ENCODE assay signal across 8 cellular contexts in the genomic region with DNA sequence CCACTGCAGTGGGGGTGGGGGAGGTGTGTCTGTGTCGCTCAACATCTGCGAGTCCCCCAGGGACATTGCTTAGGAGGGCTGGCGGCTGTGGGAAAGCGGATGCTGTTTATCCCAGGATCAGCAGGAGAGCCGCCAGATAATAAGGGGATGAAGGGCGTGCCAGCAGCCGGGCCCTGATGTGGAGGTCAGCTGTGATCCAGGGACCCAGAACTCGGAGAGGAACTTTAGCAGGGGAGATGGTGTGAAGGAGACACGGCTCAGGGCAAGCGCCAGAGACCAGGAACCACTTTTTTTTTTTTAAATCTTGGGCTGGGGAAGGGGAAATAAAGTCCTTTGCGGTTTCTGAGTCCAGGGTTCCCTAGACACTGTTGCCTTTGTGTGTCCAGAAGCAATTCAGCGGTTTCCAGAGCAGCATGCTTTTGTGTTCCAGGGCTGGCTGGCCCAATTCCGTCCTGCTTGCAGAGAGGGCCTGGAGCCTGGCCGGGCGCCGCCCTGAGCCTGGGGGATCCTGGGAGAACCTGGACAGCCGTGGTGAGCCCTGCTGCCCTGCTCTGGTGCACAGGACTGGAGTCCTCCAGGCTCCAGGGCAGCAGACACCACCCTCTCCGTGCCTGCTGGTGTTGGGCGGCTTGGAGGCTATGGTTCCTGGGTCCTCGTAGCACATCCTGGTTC. TPM values are rescaled to one million over a fixed set of nuclear protein-coding genes. Genes with fewer than 3 reads are reported as not detected.
DNase-seq lines count a peak whose midpoint lies in the region; ATAC-seq, FAIRE-seq and TF ChIP-seq lines count a peak whose summit lies in the region.

A gene with protein sequence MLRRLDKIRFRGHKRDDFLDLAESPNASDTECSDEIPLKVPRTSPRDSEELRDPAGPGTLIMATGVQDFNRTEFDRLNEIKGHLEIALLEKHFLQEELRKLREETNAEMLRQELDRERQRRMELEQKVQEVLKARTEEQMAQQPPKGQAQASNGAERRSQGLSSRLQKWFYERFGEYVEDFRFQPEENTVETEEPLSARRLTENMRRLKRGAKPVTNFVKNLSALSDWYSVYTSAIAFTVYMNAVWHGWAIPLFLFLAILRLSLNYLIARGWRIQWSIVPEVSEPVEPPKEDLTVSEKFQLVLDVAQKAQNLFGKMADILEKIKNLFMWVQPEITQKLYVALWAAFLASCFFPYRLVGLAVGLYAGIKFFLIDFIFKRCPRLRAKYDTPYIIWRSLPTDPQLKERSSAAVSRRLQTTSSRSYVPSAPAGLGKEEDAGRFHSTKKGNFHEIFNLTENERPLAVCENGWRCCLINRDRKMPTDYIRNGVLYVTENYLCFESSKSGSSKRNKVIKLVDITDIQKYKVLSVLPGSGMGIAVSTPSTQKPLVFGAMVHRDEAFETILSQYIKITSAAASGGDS (plus strand): TSS at position 557 of the 672 bp plus-strand sequence. CDS start 6,414 bp downstream, outside the sequence.

- no peak within 1 kb of the TSS for H3K56ac ChIP-seq in H1 (replicated peaks; ENCODE audit: insufficient read length, low read depth, low read length)

- peak within 1 kb of the TSS; percentile 49; the same call in 1 of the 2 replicates for H2BK5ac ChIP-seq in H1 (ENCODE audit: low read depth, low read length)

- ATAC-seq in GM18867 (IDR thresholded peaks at IDR 0.05; ENCODE audit: unreplicated experiment) = no peak
- no peak for ATAC-seq in HG03521 (IDR thresholded peaks at IDR 0.05; ENCODE audit: unreplicated experiment)
- ATAC-seq in HG03025 (IDR thresholded peaks at IDR 0.05; ENCODE audit: low FRiP score, unreplicated experiment) = no peak
- no peak for ATAC-seq in HG02938 (IDR thresholded peaks at IDR 0.05; ENCODE audit: unreplicated experiment)

- no peak within 1 kb of the TSS for H2BK20ac ChIP-seq in H1 (ENCODE audit: low read length)

- WGBS in H1 (ENCODE audit: extremely low coverage in 1 of 2, insufficient coverage in 1 of 2, insufficient read length in 1 of 2, insufficient replicate concordance in 2 of 2, low coverage in 1 of 2, low lambda C conversion rate in 2 of 2, missing lambda C conversion rate in 1 of 2), 2 experiments = 75% methylated on average over 13 of the region's 20 CpGs; no CpG with 5 or more reads in 1 of the 2 experiments

- no peak for TF ChIP-seq EP300 in H1 (IDR thresholded peaks at IDR 0.05; ENCODE audit: borderline replicate concordance in 1 of 2, low read depth in 2 of 2, low read length in 2 of 2)

- H3K9me3 Mint-ChIP-seq in nephron = no peaks in the 10 kb centered on the region

- no peak within 1 kb of the TSS for H4K91ac ChIP-seq in H1 (replicated peaks; ENCODE audit: insufficient read length, low read length)

- H4K5ac ChIP-seq in H1 (ENCODE audit: insufficient read length, low read depth, low read length) = no peak within 1 kb of the TSS

- H3K23me2 ChIP-seq in H1 (ENCODE audit: low read depth, low read length) = no peaks in the 10 kb centered on the region

- H3K79me1 ChIP-seq in H1 (ENCODE audit: low read depth, low read length) = 0 out of 2 replicates have a peak, but pooled peaks cover 2% of the 10 kb centered on the region

- TF ChIP-seq CTCF in H1 (IDR thresholded peaks at IDR 0.05; ENCODE audit: control extremely low read depth in 1 of 3, insufficient read depth in 1 of 3, low read depth in 1 of 3, low read length in 3 of 3) (no peak), nephron (IDR thresholded peaks at IDR 0.05; ENCODE audit: unreplicated experiment in 3 of 3) (no peak)

- H3K27me3 ChIP-seq in H1 (replicated peaks in 1 of 4; ENCODE audit: control insufficient read depth in 3 of 4, extremely low read depth in 1 of 4, insufficient read depth in 3 of 4, low read length in 3 of 4) = no peaks in the 10 kb centered on the region

- no peak within 1 kb of the TSS for H3K4me3 ChIP-seq in H1 (ENCODE audit: extremely low read depth in 1 of 4, insufficient read depth in 2 of 4, low read depth in 3 of 4, low read length in 4 of 4)

- H2BK120ac ChIP-seq in H1 (replicated peaks; ENCODE audit: low read depth, low read length) = no peak within 1 kb of the TSS

- H3K4me3 Mint-ChIP-seq in nephron = no peak within 1 kb of the TSS

- peak; percentile 73 for DNase-seq in COLO829 (ENCODE audit: low spot score)
- DNase-seq in NOMO-1 (lab: John Stamatoyannopoulos, UW; ENCODE audit: unreplicated experiment in 2 of 2) = peak; percentile 59 to 66
- DNase-seq in H1 (ENCODE audit: low read depth in 1 of 2, low spot score in 2 of 2) = no peak

- H3K4me1 Mint-ChIP-seq in nephron = peaks cover 12% of the 10 kb centered on the region

- H3K36me3 Mint-ChIP-seq in nephron (ENCODE audit: low read depth) = no peaks in the 10 kb centered on the region

- no peak within 1 kb of the TSS for H3K4ac ChIP-seq in H1 (replicated peaks; ENCODE audit: insufficient read length, low read depth, low read length)

- no peaks in the 10 kb centered on the region; a peak in 1 of 7 replicates for H3K4me1 ChIP-seq in H1 (replicated peaks in 1 of 4; ENCODE audit: control insufficient read depth in 3 of 4, insufficient read depth in 4 of 4, low read length in 3 of 4)

- peak within 1 kb of the TSS; percentile 70 to 81 (median 78) for H3K27ac Mint-ChIP-seq in nephron

- H3K36me3 ChIP-seq in H1 (ENCODE audit: control insufficient read depth in 2 of 4, insufficient read depth in 4 of 4, low read length in 3 of 4) = no peaks in the 10 kb centered on the region

- CTCF ChIA-PET in H1 (lab: Charles Lee; ENCODE audit: partially characterized antibody) = interaction anchor here (0.6 kb wide), 1 partner anchor 32 kb away, joined by 3 read pairs; no protein-coding TSS in a partner anchor

- H3K27me3 Mint-ChIP-seq in nephron (ENCODE audit: low read depth) = no peaks in the 10 kb centered on the region

- no peak within 1 kb of the TSS for H3K27ac ChIP-seq in H1 (ENCODE audit: low read depth, low read length)

- H2AFZ ChIP-seq in H1 (ENCODE audit: low read length) = no peak within 1 kb of the TSS

- POLR2A ChIA-PET in H1 (lab: Charles Lee; ENCODE audit: partially characterized antibody) = no interaction called here

- H3K9ac ChIP-seq in H1 (replicated peaks in 1 of 4; ENCODE audit: extremely low read depth in 1 of 4, low read depth in 3 of 4, low read length in 3 of 4) = no peak within 1 kb of the TSS

- H3K79me2 ChIP-seq in H1 (ENCODE audit: control insufficient read depth in 1 of 2, insufficient read depth in 2 of 2, low read length in 2 of 2) = no peaks in the 10 kb centered on the region

- H3K4me2 ChIP-seq in H1 (ENCODE audit: insufficient read depth in 1 of 2, low read depth in 2 of 2, low read length in 2 of 2) = no peak within 1 kb of the TSS

- H4K20me1 ChIP-seq in H1 (replicated peaks in 1 of 2; ENCODE audit: control insufficient read depth in 1 of 2, insufficient read depth in 2 of 2, low read length in 2 of 2) = no peaks in the 10 kb centered on the region

- no peak within 1 kb of the TSS for H2BK12ac ChIP-seq in H1 (ENCODE audit: low read depth, low read length)

- no peak within 1 kb of the TSS for H2AK5ac ChIP-seq in H1 (ENCODE audit: low read depth, low read length)

- no peak within 1 kb of the TSS; the same call in 1 of the 2 replicates for H3K18ac ChIP-seq in H1 (ENCODE audit: extremely low read depth, low read length)

- H3K9me3 ChIP-seq in H1 (ENCODE audit: insufficient read depth in 2 of 2, low read depth in 1 of 2, low read length in 1 of 2) = no peaks in the 10 kb centered on the region; a peak in 1 of 4 replicates

- no peak within 1 kb of the TSS for H3K14ac ChIP-seq in H1 (ENCODE audit: insufficient read length)

- H2BK15ac ChIP-seq in H1 (ENCODE audit: low read length) = no peak within 1 kb of the TSS

- H3K23ac ChIP-seq in H1 (ENCODE audit: insufficient read length) = no peak within 1 kb of the TSS

- TF ChIP-seq POLR2A in H1 (IDR thresholded peaks at IDR 0.05; ENCODE audit: control extremely low read depth in 1 of 2, low read depth in 2 of 2, low read length in 2 of 2) = no peak

- H4K8ac ChIP-seq in H1 (ENCODE audit: extremely low read depth, insufficient read depth, low read length) = no peak within 1 kb of the TSS

- no peak for TF ChIP-seq RAD21 in H1 (IDR thresholded peaks at IDR 0.05 in 1 of 2, conservative IDR thresholded peaks at IDR 0.05 in 1 of 2; ENCODE audit: low read depth in 2 of 2, low read length in 2 of 2)

- no peak for FAIRE-seq in H1 (lab: Jason Lieb, UNC)

TF ChIP-seq in H1, 55 proteins besides CTCF, POLR2A, EP300 and RAD21 (continues in another document):
- TF ChIP-seq JUND (IDR thresholded peaks at IDR 0.05; ENCODE audit: low read length) (no peak), POLR2AphosphoS5 (IDR thresholded peaks at IDR 0.05; ENCODE audit: low read depth, low read length) (no peak), KDM5A (IDR thresholded peaks at IDR 0.05; ENCODE audit: low read length) (no peak), NANOG (IDR thresholded peaks at IDR 0.05; ENCODE audit: insufficient read depth, low read depth, low read length, poor library complexity, severe bottlenecking) (no peak), FOSL1 (IDR thresholded peaks at IDR 0.05; ENCODE audit: insufficient read depth, low read depth, low read length) (no peak), YY1 (IDR thresholded peaks at IDR 0.05; ENCODE audit: low read depth, low read length) (no peak), CBX5 (IDR thresholded peaks at IDR 0.05; ENCODE audit: low read depth, low read length) (no peak), TCF12 (IDR thresholded peaks at IDR 0.05; ENCODE audit: low read depth, low read length) (no peak), BACH1 (IDR thresholded peaks at IDR 0.05; ENCODE audit: low read length) (no peak)
- TF ChIP-seq, protein P1, sequence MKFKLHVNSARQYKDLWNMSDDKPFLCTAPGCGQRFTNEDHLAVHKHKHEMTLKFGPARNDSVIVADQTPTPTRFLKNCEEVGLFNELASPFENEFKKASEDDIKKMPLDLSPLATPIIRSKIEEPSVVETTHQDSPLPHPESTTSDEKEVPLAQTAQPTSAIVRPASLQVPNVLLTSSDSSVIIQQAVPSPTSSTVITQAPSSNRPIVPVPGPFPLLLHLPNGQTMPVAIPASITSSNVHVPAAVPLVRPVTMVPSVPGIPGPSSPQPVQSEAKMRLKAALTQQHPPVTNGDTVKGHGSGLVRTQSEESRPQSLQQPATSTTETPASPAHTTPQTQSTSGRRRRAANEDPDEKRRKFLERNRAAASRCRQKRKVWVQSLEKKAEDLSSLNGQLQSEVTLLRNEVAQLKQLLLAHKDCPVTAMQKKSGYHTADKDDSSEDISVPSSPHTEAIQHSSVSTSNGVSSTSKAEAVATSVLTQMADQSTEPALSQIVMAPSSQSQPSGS (IDR thresholded peaks at IDR 0.05; ENCODE audit: low read length) = no peak

RNA-seq across cellular contexts. Expression of the gene that starts here (rescaled TPM):
- total RNA-seq in H1 (2021; fragmentation: NEBNext Ultra II Directional; extraction: Animal tissue kit (Norgen Biotek cat#: 25700)) = 20.5 and 25.6 TPM in 2 replicates
- 7.9 and 8.6 TPM in 2 replicates for polyA plus RNA-seq in H1 (2011; rRNA removed)
- 9.2 TPM for polyA plus RNA-seq in H1 (2011; cell fraction: cytosol; rRNA removed)
- 18.3 TPM for polyA plus RNA-seq in H1 (2011; cell fraction: nucleus; rRNA removed)
- 14.3 to 23.8 TPM (median 16.0 TPM) in 4 replicates for polyA plus RNA-seq in H1 (2012, experiment 1 of 2)
- polyA plus RNA-seq in H1 (2012, experiment 2 of 2) = 5.4 TPM
- polyA plus RNA-seq in H1 (2013, experiment 1 of 2) = 10.3 TPM
- polyA plus RNA-seq in H1 (2013, experiment 2 of 2) = 9.8 TPM
- 12.8 and 15.9 TPM in 2 replicates for polyA minus RNA-seq in H1 (2011; rRNA and poly(A)+ RNA removed)
- polyA minus RNA-seq in H1 (2011; cell fraction: cytosol; rRNA and poly(A)+ RNA removed) = 8.7 TPM
- polyA minus RNA-seq in H1 (2011; cell fraction: nucleus; rRNA and poly(A)+ RNA removed) = 8.7 TPM

Comparison
In these comparisons a context has a peak if more than half of its experiments do, and no peak if none do; other contexts are left out.
1. DNase-seq: peak in COLO829 (single experiment) and NOMO-1 (2 of 2); none in H1 (0 of 2).